ENCODE assay signal across 2 cellular contexts in genomic region chr13:113314112-113314511, GRCh38. TPM values are rescaled to one million over a fixed set of nuclear protein-coding genes. Genes with fewer than 3 reads are reported as not detected.
"Had no signal": no experiment of that assay in that cellular context is flagged by ENCODE, and none has a peak within 500 bp of the region (broad histone marks: within the 10 kb centered on the region; RNA-seq: fewer than 3 reads in every experiment).

No MANE protein-coding gene starts in this region.

RNA-seq across cellular contexts. Expression of gene GRTP1, which starts 49.8 kb away (rescaled TPM):
- total RNA-seq: myocyte; natural killer cell treated with Interleukin-12 subunit alpha and Interleukin-12 subunit beta and Interleukin-15 and Interleukin-18, amount 100 ng/mL, for 72 hours had no signal
